Comparison of ENCODE assay signal across 18 cellular contexts in the genomic region with DNA sequence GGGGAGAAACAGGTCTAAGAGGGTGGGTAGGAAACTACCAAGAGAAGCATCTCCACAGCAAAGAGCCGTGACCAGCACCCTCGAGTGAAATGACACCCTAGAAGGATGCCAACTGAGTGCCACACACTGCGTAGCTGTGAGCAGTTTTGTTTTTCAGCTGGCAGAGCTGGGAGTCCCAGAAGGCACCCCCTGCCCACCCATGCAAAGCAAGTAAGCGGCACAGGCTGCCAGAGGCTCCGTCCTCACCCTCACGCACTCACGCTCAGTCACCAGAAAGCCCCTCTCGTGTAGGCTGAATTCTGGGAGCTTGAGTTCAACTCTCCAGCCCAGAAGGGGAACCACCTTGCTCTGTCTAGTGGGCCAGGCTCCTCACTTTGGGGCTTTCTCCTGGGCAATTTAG.
DNase-seq lines count a peak whose midpoint lies in the region; ATAC-seq and TF ChIP-seq lines count a peak whose summit lies in the region.
"Had no signal": no experiment of that assay in that cellular context is flagged by ENCODE, and none has a peak within 500 bp of the region (broad histone marks: within the 10 kb centered on the region; RNA-seq: fewer than 3 reads in every experiment).

No MANE protein-coding gene starts in this region.

- intact Hi-C loops in ovary (cut with DNase I): no loop called here

- H3K4me3 Mint-ChIP-seq in stimulated activated memory B cell treated with anti-CD40 and anti-IgM and Interleukin-4, amounts not matched to agents 10 μg/mL and 1 μg/mL and 100 μg/mL, for 72 hours: no peak overlapping the region
- H3K4me3 Mint-ChIP-seq in chondrocyte (ENCODE audit: unreplicated experiment): no peak overlapping the region
- H3K4me3 Mint-ChIP-seq: activated CD4-positive, alpha-beta memory T cell treated with anti-CD3 and anti-CD28 coated beads for 36 hours; nephron had no signal

- WGBS in ovary, 3 donors: 95 to 96% (median 95%) methylated on average over 8 of the region's 8 CpGs

- no peak for TF ChIP-seq EP300 in ovary (IDR thresholded peaks at IDR 0.05)

- H3K27ac ChIP-seq in ovary: no peak overlapping the region
- H3K27ac ChIP-seq: testis had no signal

- peak; percentile 26 for TF ChIP-seq POLR2A in GM18526 (IDR thresholded peaks at IDR 0.05; ENCODE audit: extremely low read depth, insufficient read length)
- TF ChIP-seq POLR2A in ovary (IDR thresholded peaks at IDR 0.05): no peak

- H3K4me1 Mint-ChIP-seq in stimulated activated memory B cell treated with anti-CD40 and anti-IgM and Interleukin-4, amounts not matched to agents 10 μg/mL and 1 μg/mL and 100 μg/mL, for 72 hours: peaks cover 16% of the 10 kb centered on the region
- H3K4me1 Mint-ChIP-seq in chondrocyte (ENCODE audit: low read depth): no peaks in the 10 kb centered on the region

- no peaks in the 10 kb centered on the region for H3K36me3 Mint-ChIP-seq in stimulated activated memory B cell treated with anti-CD40 and anti-IgM and Interleukin-4, amounts not matched to agents 10 μg/mL and 1 μg/mL and 100 μg/mL, for 72 hours
- H3K36me3 Mint-ChIP-seq in chondrocyte (ENCODE audit: low read depth): no peaks in the 10 kb centered on the region
- H3K36me3 Mint-ChIP-seq: activated CD4-positive, alpha-beta memory T cell treated with anti-CD3 and anti-CD28 coated beads for 36 hours had no signal

- H3K27me3 Mint-ChIP-seq in stimulated activated memory B cell treated with anti-CD40 and anti-IgM and Interleukin-4, amounts not matched to agents 10 μg/mL and 1 μg/mL and 100 μg/mL, for 72 hours: peaks cover 14% of the 10 kb centered on the region
- no peaks in the 10 kb centered on the region for H3K27me3 Mint-ChIP-seq in chondrocyte (ENCODE audit: low read depth)
- H3K27me3 Mint-ChIP-seq: activated CD4-positive, alpha-beta memory T cell treated with anti-CD3 and anti-CD28 coated beads for 36 hours had no signal

- H3K9me3 ChIP-seq in ovary: no peaks in the 10 kb centered on the region
- H3K9me3 ChIP-seq: testis had no signal

- DNase-seq in ovary: no peak
- DNase-seq in glomerular visceral epithelial cell (ENCODE audit: extremely low spot score): no peak
- DNase-seq in chondrocyte (ENCODE audit: low spot score): no peak
- DNase-seq: activated CD4-positive, alpha-beta memory T cell treated with anti-CD3 and anti-CD28 coated beads for 36 hours; activated gamma-delta T cell treated with Interleukin-2 at 50 U/mL for 16 hours; GF-D8; head of caudate nucleus; left colon; NCI-H2107; Right ventricle myocardium superior; T1000; testis had no signal

- H3K9me3 Mint-ChIP-seq in stimulated activated memory B cell treated with anti-CD40 and anti-IgM and Interleukin-4, amounts not matched to agents 10 μg/mL and 1 μg/mL and 100 μg/mL, for 72 hours: peaks cover 2% of the 10 kb centered on the region
- H3K9me3 Mint-ChIP-seq in chondrocyte (ENCODE audit: low read depth): no peaks in the 10 kb centered on the region
- H3K9me3 Mint-ChIP-seq: activated CD4-positive, alpha-beta memory T cell treated with anti-CD3 and anti-CD28 coated beads for 36 hours; nephron had no signal

- H3K36me3 ChIP-seq in ovary: no peaks in the 10 kb centered on the region

- ATAC-seq in GM21367 (IDR thresholded peaks at IDR 0.05; ENCODE audit: unreplicated experiment) (peak; percentile 44), HG03442 (IDR thresholded peaks at IDR 0.05; ENCODE audit: unreplicated experiment) (peak; percentile 62)
- peak; percentile 72 for ATAC-seq in stimulated activated memory B cell treated with anti-CD40 and anti-IgM and Interleukin-4, amounts not matched to agents 10 μg/mL and 1 μg/mL and 100 μg/mL, for 72 hours
- ATAC-seq: left colon, sciatic nerve had no signal

- TF ChIP-seq CTCF in ovary (IDR thresholded peaks at IDR 0.05) (no peak), chondrocyte (IDR thresholded peaks at IDR 0.05) (no peak)

- no peaks in the 10 kb centered on the region for H3K4me1 ChIP-seq in ovary (ENCODE audit: insufficient read depth)

- peak overlapping the region; percentile 58 for H3K27ac Mint-ChIP-seq in stimulated activated memory B cell treated with anti-CD40 and anti-IgM and Interleukin-4, amounts not matched to agents 10 μg/mL and 1 μg/mL and 100 μg/mL, for 72 hours
- H3K27ac Mint-ChIP-seq in chondrocyte (ENCODE audit: unreplicated experiment): no peak overlapping the region
- H3K27ac Mint-ChIP-seq: activated CD4-positive, alpha-beta memory T cell treated with anti-CD3 and anti-CD28 coated beads for 36 hours had no signal

- H3K27me3 ChIP-seq in ovary: no peaks in the 10 kb centered on the region
- H3K27me3 ChIP-seq: testis had no signal

- no peak overlapping the region for H3K4me3 ChIP-seq in ovary
- H3K4me3 ChIP-seq: testis had no signal
